8 cellular contexts compared by ENCODE assay signal in genomic region chr10:89086801-89087513, GRCh38.
DNase-seq lines count a peak whose midpoint lies in the region; ATAC-seq and TF ChIP-seq lines count a peak whose summit lies in the region.

No MANE protein-coding gene starts in this region.

- H3K79me2 ChIP-seq in OCI-LY7 (ENCODE audit: insufficient read depth, low read depth, low read length) (no peaks in the 10 kb centered on the region), osteoblast (ENCODE audit: insufficient read depth, low read length) (no peaks in the 10 kb centered on the region)

- intact Hi-C loops in OCI-LY7 (cut with micrococcal nuclease; ENCODE audit: unreplicated experiment): no loop called here

- ATAC-seq in esophagus mucosa (peak; percentile 39), HG02588 (IDR thresholded peaks at IDR 0.05; ENCODE audit: unreplicated experiment) (no peak), GM18505 (IDR thresholded peaks at IDR 0.05; ENCODE audit: unreplicated experiment) (no peak), HG03457 (IDR thresholded peaks at IDR 0.05; ENCODE audit: unreplicated experiment) (no peak)

- peaks cover 3% of the 10 kb centered on the region for H3K4me1 Mint-ChIP-seq in mesothelial cell of epicardium

- CTCF ChIA-PET in OCI-LY7 (lab: Charles Lee; ENCODE audit: unreplicated experiment): no interaction called here

- H4K20me1 ChIP-seq in OCI-LY7 (ENCODE audit: insufficient read depth, low read length): no peaks in the 10 kb centered on the region
- no peaks in the 10 kb centered on the region for H4K20me1 ChIP-seq in osteoblast (ENCODE audit: insufficient read depth, low read length)

- no peak overlapping the region for H3K27ac ChIP-seq in OCI-LY7 (ENCODE audit: low read depth, low read length, poor library complexity, severe bottlenecking)
- peak overlapping the region; percentile 73 for H3K27ac ChIP-seq in osteoblast (ENCODE audit: low read depth, low read length)

- no peak overlapping the region for H3K4me3 Mint-ChIP-seq in mesothelial cell of epicardium

- H2AFZ ChIP-seq in OCI-LY7 (ENCODE audit: low read length) (no peak overlapping the region), osteoblast (ENCODE audit: low read length) (peak overlapping the region; percentile 80)

- no peaks in the 10 kb centered on the region for H3K36me3 ChIP-seq in OCI-LY7 (ENCODE audit: insufficient read depth, low read length)
- no peaks in the 10 kb centered on the region for H3K36me3 ChIP-seq in osteoblast (ENCODE audit: insufficient read depth, low read length)

- POLR2A ChIA-PET in OCI-LY7 (lab: Charles Lee): interaction anchor here (1.1 kb wide), 1 partner anchor 212 kb away, joined by 4 read pairs; no protein-coding TSS in a partner anchor

- no peaks in the 10 kb centered on the region for H3K4me1 ChIP-seq in OCI-LY7 (ENCODE audit: insufficient read depth, low read length, poor library complexity, severe bottlenecking)
- H3K4me1 ChIP-seq in osteoblast (ENCODE audit: insufficient read depth, low read length): peaks cover 18% of the 10 kb centered on the region

- no peaks in the 10 kb centered on the region for H3K9me3 Mint-ChIP-seq in mesothelial cell of epicardium

- H3K4me3 ChIP-seq in OCI-LY7 (ENCODE audit: low read depth, low read length, poor library complexity, severe bottlenecking) (no peak overlapping the region), osteoblast (ENCODE audit: insufficient read depth, low read length) (peak overlapping the region; percentile 54)

- H3K27ac Mint-ChIP-seq in mesothelial cell of epicardium: no peak overlapping the region

- no peak for TF ChIP-seq POLR2A in GM18505 (IDR thresholded peaks at IDR 0.05; ENCODE audit: borderline replicate concordance, extremely low read depth, insufficient read depth, insufficient read length)

- no peaks in the 10 kb centered on the region for H3K27me3 ChIP-seq in osteoblast (ENCODE audit: insufficient read depth, low read length)

- H3K4me2 ChIP-seq in OCI-LY7 (ENCODE audit: low read length) (no peak overlapping the region), osteoblast (ENCODE audit: insufficient read depth, low read length) (peak overlapping the region; percentile 82)

- BruUV-seq in OCI-LY7 (replicated peaks; lab: Mats Ljungman, UMichigan): no TSS peak

- H3K9me3 ChIP-seq in OCI-LY7 (ENCODE audit: low read length) (no peaks in the 10 kb centered on the region), osteoblast (ENCODE audit: low read depth, low read length) (no peaks in the 10 kb centered on the region)

- no peak for TF ChIP-seq CTCF in OCI-LY7 (conservative IDR thresholded peaks at IDR 0.05; ENCODE audit: low read length)
- TF ChIP-seq CTCF in osteoblast (IDR thresholded peaks at IDR 0.05; ENCODE audit: extremely low read depth, low read depth, low read length): no peak
- TF ChIP-seq CTCF in mesothelial cell of epicardium (IDR thresholded peaks at IDR 0.05; ENCODE audit: unreplicated experiment): no peak

- no peaks in the 10 kb centered on the region for H3K36me3 Mint-ChIP-seq in mesothelial cell of epicardium

- DNase-seq in GM03348 (ENCODE audit: low spot score) (peak; percentile 82), OCI-LY7 (ENCODE audit: low spot score) (peak; percentile 2), osteoblast (ENCODE audit: insufficient read length, low spot score, missing footprints) (peak; percentile 84), mesothelial cell of epicardium (ENCODE audit: low spot score in 2 of 2, unreplicated experiment in 2 of 2) (no peak)

- no peaks in the 10 kb centered on the region for H3K9me2 ChIP-seq in OCI-LY7 (ENCODE audit: insufficient read depth, low read length)

- peaks cover under 1% of the 10 kb centered on the region for H3K27me3 Mint-ChIP-seq in mesothelial cell of epicardium (ENCODE audit: low read depth)

Comparison
In these comparisons a context has a peak if more than half of its experiments do, and no peak if none do; other contexts are left out.
1. DNase-seq: peak in GM03348 (single experiment), OCI-LY7 (single experiment) and osteoblast (single experiment); none in mesothelial cell of epicardium (0 of 2).